Comparison of ENCODE assay signal across 26 cellular contexts in genomic region chr9:35294066-35294465, GRCh38.
"Had no signal": no experiment of that assay in that cellular context is flagged by ENCODE, and none has a peak within 500 bp of the region (broad histone marks: within the 10 kb centered on the region; RNA-seq: fewer than 3 reads in every experiment).

No MANE protein-coding gene starts in this region.

- H3K9me3 Mint-ChIP-seq: memory B cell, natural killer cell had no signal

- DNase-seq: cerebellar nuclear complex; cortex of kidney; effector CD4-positive, alpha-beta T cell; foreskin keratinocyte; heart left ventricle; kidney; natural killer cell; pancreas; stimulated activated CD4-positive, alpha-beta T cell treated with anti-CD3 and anti-CD28 coated beads, Interleukin-12 subunit alpha, Interleukin-12 subunit beta, amount 100 ng/mL, for 4 hours; stimulated activated CD4-positive, alpha-beta T cell treated with anti-CD3 and anti-CD28 coated beads, Interleukin-1b, Interleukin-23, amount 100 ng/mL, for 48 hours; stimulated activated CD4-positive, alpha-beta T cell treated with anti-CD3 and anti-CD28 coated beads, Interleukin-4, amount 100 ng/mL, for 1 hour; stimulated activated CD8-positive, alpha-beta memory T cell treated with anti-CD3 and anti-CD28 coated beads, Interleukin-4, amount 100 ng/mL, for 48 hours; stimulated activated naive CD8-positive, alpha-beta T cell treated with anti-CD3 and anti-CD28 coated beads, Interleukin-15, Interleukin-2, amounts not matched to agents 100 U/mL and 50 U/mL, for 24 hours; upper lobe of left lung had no signal

- H3K4me3 ChIP-seq: esophagus muscularis mucosa, gastroesophageal sphincter, heart left ventricle, hepatocyte, lung, pancreas, right atrium auricular region, smooth muscle cell, thoracic aorta, tibial nerve, upper lobe of left lung had no signal

- H3K9me3 ChIP-seq: esophagus muscularis mucosa, gastroesophageal sphincter, heart left ventricle, neutrophil, pancreas, right atrium auricular region, thoracic aorta, tibial nerve, upper lobe of left lung had no signal

- H3K4me1 Mint-ChIP-seq: memory B cell, natural killer cell had no signal

- H3K36me3 ChIP-seq: neutrophil, pancreas, thoracic aorta had no signal

- H3K4me3 Mint-ChIP-seq: memory B cell, natural killer cell had no signal

- H3K27me3 ChIP-seq: esophagus muscularis mucosa, foreskin keratinocyte, gastroesophageal sphincter, heart left ventricle, hepatocyte, neutrophil, pancreas, right atrium auricular region, tibial nerve, upper lobe of left lung had no signal

- H3K27ac ChIP-seq: epithelial cell of prostate, esophagus muscularis mucosa, foreskin keratinocyte, gastroesophageal sphincter, heart left ventricle, hepatocyte, neutrophil, pancreas, right atrium auricular region, thoracic aorta had no signal

- H3K36me3 Mint-ChIP-seq: memory B cell, natural killer cell had no signal

- H3K4me1 ChIP-seq: esophagus muscularis mucosa, foreskin keratinocyte, pancreas, right atrium auricular region, tibial nerve had no signal

- ATAC-seq: foreskin keratinocyte; gastroesophageal sphincter; heart left ventricle; natural killer cell; pancreas; sciatic nerve; stimulated activated naive CD8-positive, alpha-beta T cell treated with anti-CD3 and anti-CD28 coated beads, Interleukin-15, Interleukin-2, amounts not matched to agents 100 U/mL and 50 U/mL, for 24 hours had no signal

- H3K27ac Mint-ChIP-seq: memory B cell, natural killer cell had no signal
